8 cellular contexts compared by ENCODE assay signal in genomic region chr22:32050678-32051515, GRCh38.
A peak's percentile ranks its signal among the peaks of the same experiment; 100 is the strongest.
DNase-seq lines count a peak whose midpoint lies in the region; ATAC-seq and TF ChIP-seq lines count a peak whose summit lies in the region.

No MANE protein-coding gene starts in this region.

- ATAC-seq in GM18907 (IDR thresholded peaks at IDR 0.05; ENCODE audit: unreplicated experiment), result no peak
- no peak for ATAC-seq in HG03097 (IDR thresholded peaks at IDR 0.05; ENCODE audit: low FRiP score, unreplicated experiment)

- TF ChIP-seq CTCF in GM12864 (IDR thresholded peaks at IDR 0.05; ENCODE audit: low read depth, low read length, missing control alignments), result no peak

- no peak overlapping the region for H3K4me3 ChIP-seq in GM12864 (ENCODE audit: low read depth, low read length)

- DNase-seq in GM12864 (ENCODE audit: low read depth) (peak; percentile 45), NCI-H2029 (lab: John Stamatoyannopoulos, UW) (peak; percentile 78), fibroblast of peridontal ligament (ENCODE audit: extremely low read depth) (peak; percentile 89), NCI-H187 treated with DMSO at 0.1 percent for 48 hours (lab: John Stamatoyannopoulos, UW) (no peak)
- DNase-seq in activated CD8-positive, alpha-beta memory T cell treated with anti-CD3 and anti-CD28 coated beads for 24 hours, result peak; percentile 72
- DNase-seq in stimulated activated CD4-positive, alpha-beta T cell treated with anti-CD3 and anti-CD28 coated beads, Interleukin-12 subunit alpha, Interleukin-12 subunit beta, amount 100 ng/mL, for 4 hours, result peak; percentile 32
